Comparison of ENCODE assay signal across 21 cellular contexts in the genomic region with DNA sequence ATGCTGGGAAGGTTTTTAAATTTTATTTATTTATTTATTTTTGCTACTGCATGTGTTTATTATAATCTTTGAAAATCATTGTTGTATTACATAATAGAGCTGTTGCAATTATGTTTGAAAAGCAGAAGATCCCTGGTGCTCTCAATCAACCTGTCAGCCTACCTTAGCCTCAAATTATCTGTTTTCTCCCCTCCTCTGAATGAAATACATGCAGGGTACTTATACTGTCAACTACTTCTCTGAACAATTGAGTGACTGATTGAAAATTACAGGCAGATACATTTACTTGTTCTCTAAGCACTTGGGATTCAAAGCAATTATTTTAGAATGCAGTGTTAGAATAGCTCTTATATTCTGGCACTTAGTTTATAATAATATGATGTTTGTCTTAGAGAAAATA. TPM values are rescaled to one million over a fixed set of nuclear protein-coding genes. Genes with fewer than 3 reads are reported as not detected.
DNase-seq lines count a peak whose midpoint lies in the region; ATAC-seq, FAIRE-seq and TF ChIP-seq lines count a peak whose summit lies in the region.
"Had no signal": no experiment of that assay in that cellular context is flagged by ENCODE, and none has a peak within 500 bp of the region (broad histone marks: within the 10 kb centered on the region; RNA-seq: fewer than 3 reads in every experiment).

No MANE protein-coding gene starts in this region.

- H3K4me3 ChIP-seq in A549, result no peak overlapping the region
- H3K4me3 ChIP-seq in neural cell (ENCODE audit: low read length), result peak overlapping the region; percentile 15
- H3K4me3 ChIP-seq in thyroid gland (replicated peaks in 1 of 3), result no peak overlapping the region
- H3K4me3 ChIP-seq: GM23248 had no signal

- no peak for TF ChIP-seq POLR2A in A549 (IDR thresholded peaks at IDR 0.05; ENCODE audit: low read length)
- no peak for TF ChIP-seq POLR2A in thyroid gland (IDR thresholded peaks at IDR 0.05)

- H3K27me3 Mint-ChIP-seq in activated CD4-positive, alpha-beta memory T cell treated with anti-CD3 and anti-CD28 coated beads, Interleukin-2, amount 10 ng/mL, durations not matched to agents 7 days and 5 days, result peaks cover 1% of the 10 kb centered on the region

- no peak overlapping the region for H3K9ac ChIP-seq in neural cell (ENCODE audit: low read length)
- H3K9ac ChIP-seq: GM23248 had no signal

- TF ChIP-seq CTCF in A549 (IDR thresholded peaks at IDR 0.05), result no peak
- TF ChIP-seq CTCF in neural cell (IDR thresholded peaks at IDR 0.05; ENCODE audit: poor library complexity, severe bottlenecking), result no peak
- TF ChIP-seq CTCF in thyroid gland (IDR thresholded peaks at IDR 0.05), result no peak

- DNase-seq in A549 (ENCODE audit: low read depth in 1 of 2, low spot score in 1 of 2) (no peak), NCI-H1417 (lab: John Stamatoyannopoulos, UW) (peak in 2 of 3 experiments; percentile 15 to 73), NCI-H1436 treated with DMSO at 0.1 percent for 48 hours (lab: John Stamatoyannopoulos, UW) (peak; percentile 50), thyroid gland (no peak)
- DNase-seq in activated CD4-positive, alpha-beta memory T cell treated with anti-CD3 and anti-CD28 coated beads, Interleukin-2, amount 10 ng/mL, durations not matched to agents 7 days and 5 days, result no peak
- DNase-seq: 8988T; C1 segment of cervical spinal cord; Calu3; CD4-positive, alpha-beta memory T cell; COR-L47; DMS53; DMS79 treated with DMSO at 0.1 percent for 48 hours; GF-D8; GM23248; H7; HCEC 1CT had no signal

- H4K20me1 ChIP-seq in neural cell (ENCODE audit: insufficient read depth), result no peaks in the 10 kb centered on the region

- H2AFZ ChIP-seq in neural cell (ENCODE audit: low read depth, low read length), result no peak overlapping the region
- H2AFZ ChIP-seq: GM23248 had no signal

- ATAC-seq in A549, result no peak
- no peak for ATAC-seq in GM21786 (IDR thresholded peaks at IDR 0.05; ENCODE audit: unreplicated experiment)

- H3K27ac ChIP-seq in A549, result no peak overlapping the region
- peak overlapping the region; percentile 62 for H3K27ac ChIP-seq in neural cell (ENCODE audit: low read length)
- no peak overlapping the region for H3K27ac ChIP-seq in thyroid gland
- H3K27ac ChIP-seq: GM23248 had no signal

- intact Hi-C loops in thyroid gland (cut with DNase I), result no loop called here

- H3K4me1 ChIP-seq in A549, result peaks cover 81% of the 10 kb centered on the region
- H3K4me1 ChIP-seq in thyroid gland, result no peaks in the 10 kb centered on the region

- FAIRE-seq in A549 (lab: Jason Lieb, UNC), result no peak
- FAIRE-seq: GM12892, H1 had no signal

- no peaks in the 10 kb centered on the region for H3K79me2 ChIP-seq in neural cell (replicated peaks; ENCODE audit: insufficient read depth, low read length)

- TF ChIP-seq RAD21 in A549 (conservative IDR thresholded peaks at IDR 0.05 in 1 of 2, IDR thresholded peaks at IDR 0.05 in 1 of 2), result no peak
- TF ChIP-seq RAD21 in neural cell (conservative IDR thresholded peaks at IDR 0.05), result peak; percentile 2

- H3K9me3 ChIP-seq in A549 (no peaks in the 10 kb centered on the region), neural cell (ENCODE audit: low read length) (no peaks in the 10 kb centered on the region), thyroid gland (no peaks in the 10 kb centered on the region)

- H3F3A ChIP-seq in neural cell (ENCODE audit: insufficient read depth, low read length, poor library complexity, severe bottlenecking), result peaks cover 3% of the 10 kb centered on the region

- no peaks in the 10 kb centered on the region for H3K4me1 Mint-ChIP-seq in activated CD4-positive, alpha-beta memory T cell treated with anti-CD3 and anti-CD28 coated beads, Interleukin-2, amount 10 ng/mL, durations not matched to agents 7 days and 5 days
- H3K4me1 Mint-ChIP-seq: CD4-positive, alpha-beta memory T cell had no signal

- no peak overlapping the region for H3K4me3 Mint-ChIP-seq in activated CD4-positive, alpha-beta memory T cell treated with anti-CD3 and anti-CD28 coated beads, Interleukin-2, amount 10 ng/mL, durations not matched to agents 7 days and 5 days
- H3K4me3 Mint-ChIP-seq: CD4-positive, alpha-beta memory T cell had no signal

- H3K36me3 Mint-ChIP-seq in activated CD4-positive, alpha-beta memory T cell treated with anti-CD3 and anti-CD28 coated beads, Interleukin-2, amount 10 ng/mL, durations not matched to agents 7 days and 5 days (ENCODE audit: low read depth), result no peaks in the 10 kb centered on the region
- H3K36me3 Mint-ChIP-seq: CD4-positive, alpha-beta memory T cell had no signal

- POLR2A ChIA-PET in A549 (lab: Yijun Ruan, JAX), result no interaction called here
- POLR2A ChIA-PET in activated CD4-positive, alpha-beta memory T cell treated with anti-CD3 and anti-CD28 coated beads, Interleukin-2, amount 10 ng/mL, durations not matched to agents 7 days and 5 days (lab: Charles Lee), result no interaction called here

- no peaks in the 10 kb centered on the region for H3K9me2 ChIP-seq in neural cell (ENCODE audit: insufficient read depth, low read length)

- H3K4me2 ChIP-seq in A549 (peak overlapping the region; percentile 13), neural cell (ENCODE audit: low read length) (no peak overlapping the region)

- peaks cover 3% of the 10 kb centered on the region for H3K9me3 Mint-ChIP-seq in activated CD4-positive, alpha-beta memory T cell treated with anti-CD3 and anti-CD28 coated beads, Interleukin-2, amount 10 ng/mL, durations not matched to agents 7 days and 5 days

- CTCF ChIA-PET in A549 (lab: Yijun Ruan, JAX), result no interaction called here
- CTCF ChIA-PET in activated CD4-positive, alpha-beta memory T cell treated with anti-CD3 and anti-CD28 coated beads, Interleukin-2, amount 10 ng/mL, durations not matched to agents 7 days and 5 days (lab: Charles Lee), result interaction anchor here (0.5 kb wide), 1 partner anchor 916 kb away, joined by 3 read pairs; no protein-coding TSS in a partner anchor

- H3K27ac Mint-ChIP-seq in activated CD4-positive, alpha-beta memory T cell treated with anti-CD3 and anti-CD28 coated beads, Interleukin-2, amount 10 ng/mL, durations not matched to agents 7 days and 5 days, result no peak overlapping the region
- H3K27ac Mint-ChIP-seq: CD4-positive, alpha-beta memory T cell had no signal

- H3K27me3 ChIP-seq in neural cell (ENCODE audit: insufficient read depth, low read depth, low read length) (no peaks in the 10 kb centered on the region), thyroid gland (no peaks in the 10 kb centered on the region)

- H3K36me3 ChIP-seq in neural cell (ENCODE audit: insufficient read depth, low read length) (no peaks in the 10 kb centered on the region), thyroid gland (no peaks in the 10 kb centered on the region)

- TF ChIP-seq EP300 in A549 (IDR thresholded peaks at IDR 0.05) (no peak), neural cell (conservative IDR thresholded peaks at IDR 0.05; ENCODE audit: poor library complexity, severe bottlenecking) (peak; percentile 99)

TF ChIP-seq in A549, 52 proteins besides CTCF, POLR2A, EP300 and RAD21:
- TF ChIP-seq, protein P1, sequence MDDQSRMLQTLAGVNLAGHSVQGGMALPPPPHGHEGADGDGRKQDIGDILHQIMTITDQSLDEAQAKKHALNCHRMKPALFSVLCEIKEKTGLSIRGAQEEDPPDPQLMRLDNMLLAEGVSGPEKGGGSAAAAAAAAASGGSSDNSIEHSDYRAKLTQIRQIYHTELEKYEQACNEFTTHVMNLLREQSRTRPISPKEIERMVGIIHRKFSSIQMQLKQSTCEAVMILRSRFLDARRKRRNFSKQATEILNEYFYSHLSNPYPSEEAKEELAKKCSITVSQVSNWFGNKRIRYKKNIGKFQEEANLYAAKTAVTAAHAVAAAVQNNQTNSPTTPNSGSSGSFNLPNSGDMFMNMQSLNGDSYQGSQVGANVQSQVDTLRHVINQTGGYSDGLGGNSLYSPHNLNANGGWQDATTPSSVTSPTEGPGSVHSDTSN (IDR thresholded peaks at IDR 0.05), result no peak
TF ChIP-seq in A549: peak in this region for 0.

TF ChIP-seq in neural cell, 6 proteins besides CTCF, POLR2A, EP300 and RAD21:
- TF ChIP-seq MXI1 (conservative IDR thresholded peaks at IDR 0.05; ENCODE audit: poor library complexity, severe bottlenecking) (no peak), POLR2AphosphoS5 (IDR thresholded peaks at IDR 0.05) (peak; percentile 96)
- TF ChIP-seq, protein P2, sequence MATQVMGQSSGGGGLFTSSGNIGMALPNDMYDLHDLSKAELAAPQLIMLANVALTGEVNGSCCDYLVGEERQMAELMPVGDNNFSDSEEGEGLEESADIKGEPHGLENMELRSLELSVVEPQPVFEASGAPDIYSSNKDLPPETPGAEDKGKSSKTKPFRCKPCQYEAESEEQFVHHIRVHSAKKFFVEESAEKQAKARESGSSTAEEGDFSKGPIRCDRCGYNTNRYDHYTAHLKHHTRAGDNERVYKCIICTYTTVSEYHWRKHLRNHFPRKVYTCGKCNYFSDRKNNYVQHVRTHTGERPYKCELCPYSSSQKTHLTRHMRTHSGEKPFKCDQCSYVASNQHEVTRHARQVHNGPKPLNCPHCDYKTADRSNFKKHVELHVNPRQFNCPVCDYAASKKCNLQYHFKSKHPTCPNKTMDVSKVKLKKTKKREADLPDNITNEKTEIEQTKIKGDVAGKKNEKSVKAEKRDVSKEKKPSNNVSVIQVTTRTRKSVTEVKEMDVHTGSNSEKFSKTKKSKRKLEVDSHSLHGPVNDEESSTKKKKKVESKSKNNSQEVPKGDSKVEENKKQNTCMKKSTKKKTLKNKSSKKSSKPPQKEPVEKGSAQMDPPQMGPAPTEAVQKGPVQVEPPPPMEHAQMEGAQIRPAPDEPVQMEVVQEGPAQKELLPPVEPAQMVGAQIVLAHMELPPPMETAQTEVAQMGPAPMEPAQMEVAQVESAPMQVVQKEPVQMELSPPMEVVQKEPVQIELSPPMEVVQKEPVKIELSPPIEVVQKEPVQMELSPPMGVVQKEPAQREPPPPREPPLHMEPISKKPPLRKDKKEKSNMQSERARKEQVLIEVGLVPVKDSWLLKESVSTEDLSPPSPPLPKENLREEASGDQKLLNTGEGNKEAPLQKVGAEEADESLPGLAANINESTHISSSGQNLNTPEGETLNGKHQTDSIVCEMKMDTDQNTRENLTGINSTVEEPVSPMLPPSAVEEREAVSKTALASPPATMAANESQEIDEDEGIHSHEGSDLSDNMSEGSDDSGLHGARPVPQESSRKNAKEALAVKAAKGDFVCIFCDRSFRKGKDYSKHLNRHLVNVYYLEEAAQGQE (IDR thresholded peaks at IDR 0.05; ENCODE audit: borderline replicate concordance), result peak; percentile 49

RNA-seq across cellular contexts. Expression of a gene that starts 8.1 kb away (rescaled TPM):
- polyA plus RNA-seq in A549 (2011; rRNA removed), result 310 and 324 TPM in 2 replicates
- 61.8 and 66.4 TPM in 2 replicates for polyA plus RNA-seq in A549 (2012; cell fraction: cytosol; rRNA removed)
- 27.2 and 41.7 TPM in 2 replicates for polyA plus RNA-seq in A549 (2012; cell fraction: nucleus; rRNA removed)
- 242 to 304 TPM (median 302 TPM) in 3 replicates for polyA plus RNA-seq in A549 (2017; fragmentation: RNase III; extraction: RNeasy Plus Mini Kit Qiagen cat#74134 plus additional on column Dnase treatment)
- polyA minus RNA-seq in A549 (2011; rRNA and poly(A)+ RNA removed), result 117 and 131 TPM in 2 replicates
- 0.18 and 0.25 TPM in 2 replicates for polyA plus RNA-seq in neural cell
- polyA minus RNA-seq in neural cell, result 1.6 and 1.9 TPM in 2 replicates
- total RNA-seq in thyroid gland, result 1 to 10 TPM in 3 of 4 donors, under 1 TPM in 1; 0.93 to 7.8 (median 4.5) TPM
- not detected for total RNA-seq in activated CD4-positive, alpha-beta memory T cell treated with anti-CD3 and anti-CD28 coated beads, Interleukin-2, amount 10 ng/mL, durations not matched to agents 7 days and 5 days
- total RNA-seq: G401, GM23248 had no signal
- polyA plus RNA-seq: GM23248 had no signal

Comparison
In these comparisons a context has a peak if more than half of its experiments do, and no peak if none do; other contexts are left out.
1. DNase-seq: peak in NCI-H1417 (2 of 3) and NCI-H1436 treated with DMSO at 0.1 percent for 48 hours (single experiment); none in A549 (0 of 2), thyroid gland (0 of 2) and activated CD4-positive, alpha-beta memory T cell treated with anti-CD3 and anti-CD28 coated beads, Interleukin-2, amount 10 ng/mL, durations not matched to agents 7 days and 5 days (single experiment).